Comparison of ENCODE assay signal across 12 cellular contexts in genomic region chr1:110347182-110347893, GRCh38. TPM values are rescaled to one million over a fixed set of nuclear protein-coding genes. Genes with fewer than 3 reads are reported as not detected.
DNase-seq lines count a peak whose midpoint lies in the region; ATAC-seq and TF ChIP-seq lines count a peak whose summit lies in the region.
"Had no signal": no experiment of that assay in that cellular context is flagged by ENCODE, and none has a peak within 500 bp of the region (broad histone marks: within the 10 kb centered on the region; RNA-seq: fewer than 3 reads in every experiment).

No MANE protein-coding gene starts in this region.

- no peak for TF ChIP-seq CTCF in nephron (IDR thresholded peaks at IDR 0.05; ENCODE audit: unreplicated experiment in 3 of 3)

- H3K4me3 ChIP-seq in H7 (ENCODE audit: insufficient read depth, low read depth, low read length), result no peak overlapping the region
- H3K4me3 ChIP-seq: left lung had no signal

- H3K36me3 ChIP-seq in H7 (replicated peaks; ENCODE audit: control insufficient read depth, insufficient read depth, low read length), result peaks cover 5% of the 10 kb centered on the region

- H3K27me3 ChIP-seq in H7 (ENCODE audit: control insufficient read depth, insufficient read depth, low read length), result no peaks in the 10 kb centered on the region
- H3K27me3 ChIP-seq: left lung had no signal

- no peaks in the 10 kb centered on the region for H3K27me3 Mint-ChIP-seq in activated T-helper 17 cell treated with anti-CD3 and anti-CD28 coated beads, Interleukin-2, amount 50 U/mL, for 72 hours
- no peaks in the 10 kb centered on the region for H3K27me3 Mint-ChIP-seq in nephron (ENCODE audit: low read depth)

- H3K9me3 Mint-ChIP-seq in activated T-helper 17 cell treated with anti-CD3 and anti-CD28 coated beads, Interleukin-2, amount 50 U/mL, for 72 hours, result no peaks in the 10 kb centered on the region
- no peaks in the 10 kb centered on the region for H3K9me3 Mint-ChIP-seq in nephron

- H3K4me1 Mint-ChIP-seq in activated T-helper 17 cell treated with anti-CD3 and anti-CD28 coated beads, Interleukin-2, amount 50 U/mL, for 72 hours, result peaks cover 41% of the 10 kb centered on the region
- H3K4me1 Mint-ChIP-seq in nephron, result peaks cover 72% of the 10 kb centered on the region

- DNase-seq in NCI-H748 (lab: John Stamatoyannopoulos, UW; ENCODE audit: unreplicated experiment) (peak; percentile 23), NCI-H748 treated with DMSO at 0.1 percent for 48 hours (lab: John Stamatoyannopoulos, UW) (no peak), HuH-7 (ENCODE audit: low spot score) (no peak), H7 (no peak)
- DNase-seq: GOT3, left lung, NCI-H1092, NCI-H526 treated with DMSO at 0.1 percent for 48 hours had no signal

- peak; percentile 66 for ATAC-seq in GM18867 (IDR thresholded peaks at IDR 0.05; ENCODE audit: unreplicated experiment)
- no peak for ATAC-seq in activated T-helper 17 cell treated with anti-CD3 and anti-CD28 coated beads, Interleukin-2, amount 50 U/mL, for 72 hours (replicated peaks)
- ATAC-seq in HG03039 (IDR thresholded peaks at IDR 0.05; ENCODE audit: unreplicated experiment), result no peak
- ATAC-seq: left lung had no signal

- peak overlapping the region; percentile 64 for H3K4me3 Mint-ChIP-seq in activated T-helper 17 cell treated with anti-CD3 and anti-CD28 coated beads, Interleukin-2, amount 50 U/mL, for 72 hours
- H3K4me3 Mint-ChIP-seq in nephron, result peak overlapping the region in 1 of 3 experiments; percentile 68

- peaks cover 24% of the 10 kb centered on the region for H3K36me3 Mint-ChIP-seq in activated T-helper 17 cell treated with anti-CD3 and anti-CD28 coated beads, Interleukin-2, amount 50 U/mL, for 72 hours (ENCODE audit: low read depth)
- H3K36me3 Mint-ChIP-seq in nephron (ENCODE audit: low read depth), result peaks cover 54% of the 10 kb centered on the region

- H3K27ac Mint-ChIP-seq in activated T-helper 17 cell treated with anti-CD3 and anti-CD28 coated beads, Interleukin-2, amount 50 U/mL, for 72 hours, result peak overlapping the region; percentile 62
- H3K27ac Mint-ChIP-seq in nephron, result peak overlapping the region; percentile 16 to 78 (median 42)

RNA-seq across cellular contexts. Expression of gene RBM15, which starts 8.2 kb away (rescaled TPM):
- 10 to 100 TPM; 61.8 to 86.2 TPM for total RNA-seq in activated T-helper 17 cell treated with anti-CD3 and anti-CD28 coated beads, Interleukin-2, amount 50 U/mL, for 72 hours
- 56.6 and 79.9 TPM in 2 replicates for total RNA-seq in H7 (2014; rRNA removed; shearing (Covaris generic))

RNA-seq across cellular contexts. Expression of gene SLC16A4, which starts 43.5 kb away (rescaled TPM):
- under 1 TPM; 0.19 to 0.58 TPM for total RNA-seq in activated T-helper 17 cell treated with anti-CD3 and anti-CD28 coated beads, Interleukin-2, amount 50 U/mL, for 72 hours
- total RNA-seq in H7 (2014; rRNA removed; shearing (Covaris generic)), result 0.41 and 0.42 TPM in 2 replicates
